ENCODE assay signal across 9 cellular contexts in the genomic region with DNA sequence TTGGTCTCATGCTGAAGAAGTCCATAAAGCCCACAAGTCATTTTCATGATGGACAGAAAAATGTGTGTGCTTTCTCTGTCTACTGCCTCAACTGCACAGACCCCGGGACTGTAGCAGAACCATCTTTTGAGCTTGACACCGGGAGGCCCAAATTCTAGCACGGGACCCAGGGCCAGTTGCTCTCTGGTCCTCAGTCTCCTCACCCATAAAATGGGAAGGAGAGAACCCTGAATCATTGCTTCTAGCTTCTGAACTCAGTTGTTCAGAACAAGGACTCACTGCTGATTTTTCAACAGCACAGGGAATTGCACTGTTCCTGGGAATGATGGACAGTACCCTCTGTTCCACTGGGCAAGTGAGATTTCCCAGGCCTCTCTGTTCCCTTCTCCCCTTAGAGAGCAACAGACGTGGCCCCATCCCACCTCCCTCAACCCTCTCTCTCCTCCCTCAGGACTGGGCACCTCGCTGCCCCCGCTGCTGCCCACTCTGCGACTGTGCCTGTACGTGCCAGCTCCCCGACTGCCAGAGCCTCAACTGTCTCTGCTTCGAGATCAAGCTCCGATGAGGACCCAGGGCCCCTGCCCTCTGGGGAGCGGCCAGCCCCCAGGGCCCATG. TPM values are rescaled to one million over a fixed set of nuclear protein-coding genes. Genes with fewer than 3 reads are reported as not detected.
DNase-seq lines count a peak whose midpoint lies in the region; ATAC-seq, FAIRE-seq and TF ChIP-seq lines count a peak whose summit lies in the region.
"Had no signal": no experiment of that assay in that cellular context is flagged by ENCODE, and none has a peak within 500 bp of the region (broad histone marks: within the 10 kb centered on the region; RNA-seq: fewer than 3 reads in every experiment).

No MANE protein-coding gene starts in this region.

- no peak for TF ChIP-seq CTCF in GM12865 (IDR thresholded peaks at IDR 0.05; ENCODE audit: insufficient read depth, low read depth, low read length, missing control alignments)
- TF ChIP-seq CTCF in RWPE2 (IDR thresholded peaks at IDR 0.05; ENCODE audit: poor library complexity, severe bottlenecking) = no peak
- no peak for TF ChIP-seq CTCF in esophagus muscularis mucosa (IDR thresholded peaks at IDR 0.05)

- 45% methylated on average over 12 of the region's 12 CpGs for WGBS in esophagus muscularis mucosa

- peaks cover 12% of the 10 kb centered on the region for H3K4me1 ChIP-seq in RWPE2 (ENCODE audit: insufficient read depth, poor library complexity, severe bottlenecking)
- H3K4me1 ChIP-seq in esophagus muscularis mucosa = peaks cover 32 to 61% (median 57%) of the 10 kb centered on the region in 4 donors

- H3K27ac ChIP-seq in RWPE2 (ENCODE audit: poor library complexity, severe bottlenecking) (peak overlapping the region; percentile 93), esophagus muscularis mucosa (replicated peaks in 1 of 4) (peak overlapping the region; percentile 98 to 100 (median 99))

- H3K27me3 ChIP-seq in RWPE2 (ENCODE audit: insufficient read depth, poor library complexity, severe bottlenecking) = no peaks in the 10 kb centered on the region
- no peaks in the 10 kb centered on the region for H3K27me3 ChIP-seq in esophagus muscularis mucosa

- intact Hi-C loops in esophagus muscularis mucosa (cut with DNase I) = no loop called here

- no peak for TF ChIP-seq EP300 in esophagus muscularis mucosa (IDR thresholded peaks at IDR 0.05)

- FAIRE-seq in GM19239 (lab: Jason Lieb, UNC) = no peak
- FAIRE-seq: islet of Langerhans had no signal

- peak overlapping the region; percentile 94 for H3K4me3 ChIP-seq in GM12865 (ENCODE audit: low read depth, low read length)
- H3K4me3 ChIP-seq in RWPE2 (ENCODE audit: severe bottlenecking) = peak overlapping the region; percentile 82
- peak overlapping the region; percentile 75 to 99 (median 92) for H3K4me3 ChIP-seq in esophagus muscularis mucosa
- peak overlapping the region; percentile 98 for H3K4me3 ChIP-seq in skeletal muscle cell (ENCODE audit: low read depth, low read length)

- no peak for ATAC-seq in RWPE2 (ENCODE audit: low read depth)
- no peak for ATAC-seq in HG03457 (IDR thresholded peaks at IDR 0.05; ENCODE audit: unreplicated experiment)

- DNase-seq in GM12865 (ENCODE audit: low read depth) = no peak
- no peak for DNase-seq in RWPE2 (ENCODE audit: low spot score)
- no peak for DNase-seq in esophagus muscularis mucosa (ENCODE audit: extremely low spot score)
- no peak for DNase-seq in skeletal muscle cell (ENCODE audit: low read depth)
- DNase-seq in NCI-H510A (lab: John Stamatoyannopoulos, UW) = no peak
- DNase-seq in NCI-H1092 (lab: John Stamatoyannopoulos, UW) = no peak
- DNase-seq in GM19239 (ENCODE audit: insufficient read length, low spot score) = no peak

- no peak for TF ChIP-seq POLR2A in esophagus muscularis mucosa (IDR thresholded peaks at IDR 0.05; ENCODE audit: low read depth)

- H3K9me3 ChIP-seq in RWPE2 (ENCODE audit: severe bottlenecking) = no peaks in the 10 kb centered on the region
- no peaks in the 10 kb centered on the region for H3K9me3 ChIP-seq in esophagus muscularis mucosa

- H3K36me3 ChIP-seq in RWPE2 (ENCODE audit: low read depth) (peaks cover 39% of the 10 kb centered on the region), esophagus muscularis mucosa (peaks cover 10 to 17% (median 15%) of the 10 kb centered on the region in 4 donors)

RNA-seq across cellular contexts. Expression of a gene that starts 2.2 kb away (rescaled TPM):
- 1,000 to 10,000 TPM; 1,300 to 1,765 (median 1,454) TPM for total RNA-seq in esophagus muscularis mucosa

RNA-seq across cellular contexts. Expression of a gene that starts 12.4 kb away (rescaled TPM):
- 10 to 100 TPM; 43.6 to 61.3 (median 51.5) TPM for total RNA-seq in esophagus muscularis mucosa

RNA-seq across cellular contexts. Expression of a gene that starts 28.3 kb away (rescaled TPM):
- 1 to 10 TPM in 1 of 4 donors, under 1 TPM in 3; 0.42 to 1.3 (median 0.67) TPM for total RNA-seq in esophagus muscularis mucosa

RNA-seq across cellular contexts. Expression of a gene that starts 32.3 kb away (rescaled TPM):
- total RNA-seq in esophagus muscularis mucosa = under 1 TPM in 1 of 4 donors, not detected in 3; 0.23 TPM

RNA-seq across cellular contexts. Expression of a gene that starts 32.6 kb away (rescaled TPM):
- 100 to 1,000 TPM in 3 of 4 donors, 10 to 100 TPM in 1; 72.7 to 222 (median 154) TPM for total RNA-seq in esophagus muscularis mucosa
